In the genomic region with DNA sequence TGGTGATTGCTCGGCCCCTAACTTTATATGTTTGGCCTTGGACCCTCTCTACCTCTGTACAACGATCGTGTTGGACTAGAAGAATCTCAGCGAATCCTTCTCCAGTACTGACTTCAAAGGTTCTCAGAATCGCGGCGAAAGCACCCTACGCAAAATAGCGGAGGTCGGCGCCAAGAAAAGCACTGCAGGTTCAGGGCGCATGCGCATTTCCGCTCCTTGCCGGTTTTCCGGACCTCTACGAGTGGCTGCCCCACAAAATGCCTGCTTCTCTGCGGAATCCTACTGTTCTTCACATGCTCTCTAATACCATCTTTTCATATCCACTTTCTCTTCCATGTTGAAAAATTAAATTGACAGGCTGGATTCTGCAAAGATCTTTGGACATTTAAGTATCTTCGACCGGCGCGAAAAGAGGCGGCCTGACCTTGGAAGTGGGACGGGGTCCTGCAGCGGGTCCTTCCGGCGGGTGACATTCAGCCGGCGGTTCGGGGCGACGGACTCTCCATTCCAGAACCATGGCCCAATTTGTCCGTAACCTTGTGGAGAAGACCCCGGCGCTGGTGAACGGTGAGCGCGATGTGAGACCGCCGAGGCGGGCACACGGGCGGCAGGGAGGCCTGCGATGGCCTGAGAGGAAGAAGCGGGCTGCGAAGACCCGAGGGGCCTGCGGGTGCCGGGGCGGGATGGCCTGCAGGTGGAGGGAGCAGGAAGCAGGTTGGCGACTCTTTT, we compare ENCODE assay signal across 8 cellular contexts. TPM values are rescaled to one million over a fixed set of nuclear protein-coding genes. Genes with fewer than 3 reads are reported as not detected.
DNase-seq lines count a peak whose midpoint lies in the region; ATAC-seq and TF ChIP-seq lines count a peak whose summit lies in the region.

A gene with protein sequence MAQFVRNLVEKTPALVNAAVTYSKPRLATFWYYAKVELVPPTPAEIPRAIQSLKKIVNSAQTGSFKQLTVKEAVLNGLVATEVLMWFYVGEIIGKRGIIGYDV (plus strand): TSS at position 456 of the 729 bp plus-strand sequence. CDS start 60 bp downstream, at position 516.

- H3K4me3 Mint-ChIP-seq in Calu3 (ENCODE audit: low read depth, unreplicated experiment) = peak within 1 kb of the TSS; percentile 79
- H3K4me3 Mint-ChIP-seq in activated T-helper 2 cell treated with anti-CD3 and anti-CD28 coated beads, Interferon-gamma antibody, Interleukin-2, Interleukin-4, amounts not matched to agents 10 μg/mL and 5 μg/mL and 100 μg/mL, durations not matched to agents 14 hours and 24 hours and 36 hours (ENCODE audit: low read depth) = peak within 1 kb of the TSS; percentile 99
- H3K4me3 Mint-ChIP-seq in natural killer cell = peak within 1 kb of the TSS; percentile 100

- POLR2A ChIA-PET in RWPE1 (lab: Yijun Ruan, JAX; ENCODE audit: low non-redundant PET) = no interaction called here

- TF ChIP-seq CTCF in Calu3 (IDR thresholded peaks at IDR 0.05; ENCODE audit: unreplicated experiment) (no peak), RWPE1 (conservative IDR thresholded peaks at IDR 0.05; ENCODE audit: low read depth) (no peak), natural killer cell (IDR thresholded peaks at IDR 0.05) (no peak)

- no peaks in the 10 kb centered on the region for H3K9me3 Mint-ChIP-seq in Calu3 (ENCODE audit: low read depth, unreplicated experiment)
- H3K9me3 Mint-ChIP-seq in activated T-helper 2 cell treated with anti-CD3 and anti-CD28 coated beads, Interferon-gamma antibody, Interleukin-2, Interleukin-4, amounts not matched to agents 10 μg/mL and 5 μg/mL and 100 μg/mL, durations not matched to agents 14 hours and 24 hours and 36 hours = no peaks in the 10 kb centered on the region
- no peaks in the 10 kb centered on the region for H3K9me3 Mint-ChIP-seq in natural killer cell

- H3K36me3 Mint-ChIP-seq in Calu3 (ENCODE audit: insufficient read depth, unreplicated experiment) (peaks cover 30% of the 10 kb centered on the region), natural killer cell (peaks cover 10% of the 10 kb centered on the region)
- peaks cover 52% of the 10 kb centered on the region for H3K36me3 Mint-ChIP-seq in activated T-helper 2 cell treated with anti-CD3 and anti-CD28 coated beads, Interferon-gamma antibody, Interleukin-2, Interleukin-4, amounts not matched to agents 10 μg/mL and 5 μg/mL and 100 μg/mL, durations not matched to agents 14 hours and 24 hours and 36 hours (ENCODE audit: low read depth)

- DNase-seq in Calu3 = peak; percentile 77
- peak; percentile 92 for DNase-seq in LoVo (ENCODE audit: low spot score)
- DNase-seq in RWPE1 (ENCODE audit: low spot score) = peak; percentile 86
- DNase-seq in activated T-helper 2 cell treated with anti-CD3 and anti-CD28 coated beads, Interferon-gamma antibody, Interleukin-2, Interleukin-4, amounts not matched to agents 10 μg/mL and 5 μg/mL and 100 μg/mL, durations not matched to agents 14 hours and 24 hours and 36 hours (ENCODE audit: low spot score) = peak; percentile 88
- peak; percentile 91 for DNase-seq in fibroblast of peridontal ligament (ENCODE audit: extremely low read depth)
- peak; percentile 83 for DNase-seq in natural killer cell
- peak; percentile 84 to 95 (median 91) for DNase-seq in stimulated activated naive CD4-positive, alpha-beta T cell (lab: John Stamatoyannopoulos, UW)

- intact Hi-C loops in Calu3 (cut with micrococcal nuclease; ENCODE audit: unreplicated experiment) (loop anchor here (5.0 kb wide), 1 partner anchor 36 kb away; a partner anchor contains a TSS), natural killer cell (cut with micrococcal nuclease) (loop anchor here (1.0 kb wide), 3 partner anchors 37 to 87 kb away; a partner anchor contains a TSS)
- intact Hi-C loops in activated T-helper 2 cell treated with anti-CD3 and anti-CD28 coated beads, Interferon-gamma antibody, Interleukin-2, Interleukin-4, amounts not matched to agents 10 μg/mL and 5 μg/mL and 100 μg/mL, durations not matched to agents 14 hours and 24 hours and 36 hours (cut with micrococcal nuclease) = loop anchor here (1.0 to 2.0 kb wide), 5 partner anchors 14 to 171 kb away; a partner anchor contains a TSS

- peak within 1 kb of the TSS; percentile 85 for H3K27ac ChIP-seq in RWPE1

- H3K27me3 Mint-ChIP-seq in Calu3 (ENCODE audit: unreplicated experiment) (no peaks in the 10 kb centered on the region), natural killer cell (ENCODE audit: low read depth in 2 of 2) (no peaks in the 10 kb centered on the region)
- no peaks in the 10 kb centered on the region for H3K27me3 Mint-ChIP-seq in activated T-helper 2 cell treated with anti-CD3 and anti-CD28 coated beads, Interferon-gamma antibody, Interleukin-2, Interleukin-4, amounts not matched to agents 10 μg/mL and 5 μg/mL and 100 μg/mL, durations not matched to agents 14 hours and 24 hours and 36 hours (ENCODE audit: low read depth)

- ATAC-seq in GM21619 (IDR thresholded peaks at IDR 0.05; ENCODE audit: unreplicated experiment) (peak; percentile 50), natural killer cell (peak; percentile 81 to 84 (median 83))

- H3K4me1 Mint-ChIP-seq in Calu3 (ENCODE audit: low read depth, unreplicated experiment) = peaks cover 10% of the 10 kb centered on the region
- H3K4me1 Mint-ChIP-seq in activated T-helper 2 cell treated with anti-CD3 and anti-CD28 coated beads, Interferon-gamma antibody, Interleukin-2, Interleukin-4, amounts not matched to agents 10 μg/mL and 5 μg/mL and 100 μg/mL, durations not matched to agents 14 hours and 24 hours and 36 hours (ENCODE audit: low read depth) = peaks cover 60% of the 10 kb centered on the region
- peaks cover 43 to 50% of the 10 kb centered on the region in 2 donors for H3K4me1 Mint-ChIP-seq in natural killer cell

- CTCF ChIA-PET in Calu3 (lab: Charles Lee) = no interaction called here
- CTCF ChIA-PET in RWPE1 (lab: Yijun Ruan, JAX) = interaction anchor here (0.6 to 1.1 kb wide), 2 partner anchors 30 to 85 kb away, joined by 3 to 6 read pairs; no protein-coding TSS in a partner anchor

- BruUV-seq in Calu3 (replicated peaks; lab: Mats Ljungman, UMichigan) = no TSS peak

- H3K27ac Mint-ChIP-seq in Calu3 (ENCODE audit: unreplicated experiment) (peak within 1 kb of the TSS; percentile 90), natural killer cell (peak within 1 kb of the TSS; percentile 99)
- H3K27ac Mint-ChIP-seq in activated T-helper 2 cell treated with anti-CD3 and anti-CD28 coated beads, Interferon-gamma antibody, Interleukin-2, Interleukin-4, amounts not matched to agents 10 μg/mL and 5 μg/mL and 100 μg/mL, durations not matched to agents 14 hours and 24 hours and 36 hours = peak within 1 kb of the TSS; percentile 99

RNA-seq across cellular contexts. Expression of the gene that starts here (rescaled TPM):
- total RNA-seq in Calu3 (2022) (145 and 151 TPM in 2 replicates), natural killer cell (100 to 1,000 TPM in 2 of 3 donors, 10 to 100 TPM in 1; 90.3 to 135 (median 107) TPM)
- 237 and 266 TPM in 2 replicates for total RNA-seq in activated T-helper 2 cell treated with anti-CD3 and anti-CD28 coated beads, Interferon-gamma antibody, Interleukin-2, Interleukin-4, amounts not matched to agents 10 μg/mL and 5 μg/mL and 100 μg/mL, durations not matched to agents 14 hours and 24 hours and 36 hours

Comparison
In these comparisons a context has a peak if more than half of its experiments do, and no peak if none do; other contexts are left out.
1. Peak in every context shown above with its lines: DNase-seq, ATAC-seq and H3K27ac ChIP-seq.